35 cellular contexts compared by ENCODE assay signal in the genomic region with DNA sequence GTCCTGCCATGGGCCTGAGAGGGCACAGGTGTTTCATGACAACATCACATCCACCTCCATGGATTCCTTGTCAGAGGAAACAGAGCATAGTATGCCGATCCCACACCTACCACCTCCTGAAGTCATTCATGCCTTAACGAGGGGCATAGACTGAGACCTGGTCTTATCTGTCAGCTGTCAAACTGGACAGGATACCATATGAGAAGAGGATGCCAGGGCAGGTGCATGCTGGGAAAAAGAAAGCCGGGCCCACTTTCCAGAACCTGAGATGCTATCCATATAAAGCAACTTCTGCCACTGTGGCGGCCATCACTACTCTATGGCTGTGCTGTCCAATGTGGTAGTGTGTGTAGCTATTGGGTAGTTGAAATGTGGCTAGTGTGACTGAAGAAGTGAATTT.
"Had no signal": no experiment of that assay in that cellular context is flagged by ENCODE, and none has a peak within 500 bp of the region (broad histone marks: within the 10 kb centered on the region; RNA-seq: fewer than 3 reads in every experiment).

No MANE protein-coding gene starts in this region.

- H3K4me2 ChIP-seq: KMS-11 had no signal

- H3K27me3 ChIP-seq: MG63 had no signal

- H3K27ac ChIP-seq: KMS-11 had no signal

- H3K9me3 ChIP-seq: MG63 had no signal

- H3K36me3 ChIP-seq: MG63 had no signal

- H3K9ac ChIP-seq: KMS-11 had no signal

- H3K4me3 ChIP-seq: MG63 had no signal

- DNase-seq: Karpas-422, Kasumi-1, MG63, MM.1S, MV-4-11, NCI-H1048, NCI-H1092, NCI-H1092 treated with DMSO at 0.1 percent for 48 hours, NCI-H1105, NCI-H1105 treated with DMSO at 0.1 percent for 48 hours, NCI-H1417, NCI-H1417 treated with DMSO at 0.1 percent for 48 hours, NCI-H1436, NCI-H1436 treated with DMSO at 0.1 percent for 48 hours, NCI-H146, NCI-H1694, NCI-H1694 treated with DMSO at 0.1 percent for 48 hours, NCI-H187, NCI-H187 treated with DMSO at 0.1 percent for 48 hours, NCI-H1930, NCI-H2029, NCI-H2029 treated with DMSO at 0.1 percent for 48 hours, NCI-H2081, NCI-H2081 treated with DMSO at 0.1 percent for 48 hours, NCI-H2107, NCI-H2171, NCI-H2171 treated with DMSO at 0.1 percent for 48 hours, NCI-H2227 treated with DMSO at 0.1 percent for 48 hours, NCI-H226, NCI-H345, NCI-H446, NCI-H446 treated with DMSO at 0.1 percent for 48 hours, NCI-H510A, NCI-H510A treated with DMSO at 0.1 percent for 48 hours had no signal
